ENCODE assay signal across 14 cellular contexts in genomic region chrX:14963447-14964236, GRCh38.
A peak's percentile ranks its signal among the peaks of the same experiment; 100 is the strongest.
DNase-seq lines count a peak whose midpoint lies in the region; ATAC-seq and TF ChIP-seq lines count a peak whose summit lies in the region.
"Had no signal": no experiment of that assay in that cellular context is flagged by ENCODE, and none has a peak within 500 bp of the region (broad histone marks: within the 10 kb centered on the region; RNA-seq: fewer than 3 reads in every experiment).

No MANE protein-coding gene starts in this region.

- H3K4me3 ChIP-seq in PC-3 (ENCODE audit: low read length) = peak overlapping the region; percentile 22; the same call in 1 of the 2 replicates
- no peak overlapping the region for H3K4me3 ChIP-seq in epithelial cell of esophagus (ENCODE audit: low read length)
- H3K4me3 ChIP-seq in left ventricle myocardium inferior = no peak overlapping the region
- no peak overlapping the region for H3K4me3 ChIP-seq in right atrium auricular region
- H3K4me3 ChIP-seq: esophagus squamous epithelium had no signal

- no peak overlapping the region for H3K4me3 Mint-ChIP-seq in osteocyte (ENCODE audit: unreplicated experiment)
- H3K4me3 Mint-ChIP-seq: natural killer cell had no signal

- ATAC-seq in PC-3 (peak; percentile 82), GM21723 (IDR thresholded peaks at IDR 0.05; ENCODE audit: unreplicated experiment) (no peak)
- ATAC-seq: natural killer cell had no signal

- peaks cover 3% of the 10 kb centered on the region for H3F3A ChIP-seq in PC-3 (ENCODE audit: low read length, unreplicated experiment)

- no peaks in the 10 kb centered on the region for H3K9me2 ChIP-seq in PC-3 (replicated peaks; ENCODE audit: low read length)

- H3K27ac Mint-ChIP-seq in osteocyte (ENCODE audit: unreplicated experiment) = peak overlapping the region; percentile 48
- H3K27ac Mint-ChIP-seq: natural killer cell had no signal

- H4K20me1 ChIP-seq in PC-3 (ENCODE audit: low read length) = no peaks in the 10 kb centered on the region

- no peaks in the 10 kb centered on the region for H3K27me3 Mint-ChIP-seq in osteocyte (ENCODE audit: unreplicated experiment)

- H2AFZ ChIP-seq in PC-3 (ENCODE audit: low read length) = peak overlapping the region; percentile 51

- intact Hi-C loops in PC-3 (cut with micrococcal nuclease) (loop anchor here (1.0 to 10.0 kb wide), 6 partner anchors 41 to 280 kb away; partner anchors contain the start of genes FANCB and MOSPD2), left ventricle myocardium inferior (cut with micrococcal nuclease) (no loop called here)

- H3K4me1 ChIP-seq in PC-3 (ENCODE audit: insufficient read depth, low read length) = peaks cover 27% of the 10 kb centered on the region
- H3K4me1 ChIP-seq in left ventricle myocardium inferior = no peaks in the 10 kb centered on the region
- H3K4me1 ChIP-seq in right atrium auricular region = no peaks in the 10 kb centered on the region
- H3K4me1 ChIP-seq: esophagus squamous epithelium had no signal

- H3K27me3 ChIP-seq in PC-3 (ENCODE audit: low read length) (no peaks in the 10 kb centered on the region), left ventricle myocardium inferior (ENCODE audit: low read depth) (no peaks in the 10 kb centered on the region), right atrium auricular region (no peaks in the 10 kb centered on the region)
- H3K27me3 ChIP-seq: esophagus squamous epithelium had no signal

- H3K79me2 ChIP-seq in PC-3 (ENCODE audit: low read length) = no peaks in the 10 kb centered on the region

- DNase-seq in ELR (ENCODE audit: low read depth) (peak; percentile 85), PC-3 (peak; percentile 92), epithelial cell of esophagus (ENCODE audit: low read depth) (peak; percentile 26), osteocyte (ENCODE audit: extremely low spot score, unreplicated experiment) (no peak), ureter (ENCODE audit: low spot score) (no peak), left ventricle myocardium inferior (no peak), right atrium auricular region (ENCODE audit: low spot score) (no peak)
- DNase-seq: activated naive CD4-positive, alpha-beta T cell treated with Interleukin-2 at 50 U/mL for 16 hours; COR-L47; esophagus squamous epithelium; kidney glomerular epithelial cell; natural killer cell had no signal

- H3K9me3 ChIP-seq in PC-3 (ENCODE audit: low read length) (no peaks in the 10 kb centered on the region), left ventricle myocardium inferior (replicated peaks) (no peaks in the 10 kb centered on the region), right atrium auricular region (no peaks in the 10 kb centered on the region)
- H3K9me3 ChIP-seq: esophagus squamous epithelium had no signal

- H3K9me3 Mint-ChIP-seq in osteocyte (ENCODE audit: unreplicated experiment) = peaks cover 10% of the 10 kb centered on the region
- H3K9me3 Mint-ChIP-seq: natural killer cell had no signal

- TSS peak; percentile 92 for BruUV-seq in PC-3 (replicated peaks; lab: Mats Ljungman, UMichigan)

- CTCF ChIA-PET in PC-3 (lab: Charles Lee) = interaction anchor here (0.6 to 1.2 kb wide), 4 partner anchors 179 to 389 kb away, joined by 4 to 8 read pairs (median 5); no protein-coding TSS in a partner anchor

- H3K36me3 ChIP-seq in PC-3 (ENCODE audit: low read depth, low read length) = no peaks in the 10 kb centered on the region
- H3K36me3 ChIP-seq in left ventricle myocardium inferior = no peaks in the 10 kb centered on the region
- H3K36me3 ChIP-seq in right atrium auricular region = no peaks in the 10 kb centered on the region
- H3K36me3 ChIP-seq: esophagus squamous epithelium had no signal

- H3K4me1 Mint-ChIP-seq in osteocyte (ENCODE audit: unreplicated experiment) = peaks cover 16% of the 10 kb centered on the region
- H3K4me1 Mint-ChIP-seq: natural killer cell had no signal

- H3K4me2 ChIP-seq in PC-3 (ENCODE audit: low read length) = peak overlapping the region; percentile 66

- TF ChIP-seq CTCF in PC-3 (conservative IDR thresholded peaks at IDR 0.05; ENCODE audit: low read depth, low read length) (no peak), epithelial cell of esophagus (IDR thresholded peaks at IDR 0.05; ENCODE audit: insufficient read depth, low read depth, low read length, missing control alignments) (no peak), osteocyte (IDR thresholded peaks at IDR 0.05) (no peak), left ventricle myocardium inferior (IDR thresholded peaks at IDR 0.05; ENCODE audit: borderline replicate concordance) (no peak), right atrium auricular region (IDR thresholded peaks at IDR 0.05) (no peak)

- peak overlapping the region; percentile 85 for H3K9ac ChIP-seq in PC-3 (ENCODE audit: low read length)

- H3K36me3 Mint-ChIP-seq in osteocyte (ENCODE audit: unreplicated experiment) = no peaks in the 10 kb centered on the region
- H3K36me3 Mint-ChIP-seq: natural killer cell had no signal

- H3K27ac ChIP-seq in PC-3 (ENCODE audit: low read length) = peak overlapping the region; percentile 99
- no peak overlapping the region for H3K27ac ChIP-seq in left ventricle myocardium inferior (replicated peaks)
- H3K27ac ChIP-seq in right atrium auricular region = no peak overlapping the region
- H3K27ac ChIP-seq: esophagus squamous epithelium, HL-60 had no signal

- POLR2A ChIA-PET in PC-3 (lab: Charles Lee; ENCODE audit: unreplicated experiment) = interaction anchor here (0.6 kb wide), 1 partner anchor 20 kb away, joined by 5 read pairs; no protein-coding TSS in a partner anchor

Comparison
In these comparisons a context has a peak if more than half of its experiments do, and no peak if none do; other contexts are left out.
1. DNase-seq: peak in ELR (single experiment), PC-3 (single experiment) and epithelial cell of esophagus (single experiment); none in osteocyte (single experiment), ureter (single experiment), left ventricle myocardium inferior (single experiment) and right atrium auricular region (single experiment).